Comparison of ENCODE assay signal across 14 cellular contexts in genomic region chr20:16486532-16486931, GRCh38.
DNase-seq lines count a peak whose midpoint lies in the region; TF ChIP-seq lines count a peak whose summit lies in the region.
"Had no signal": no experiment of that assay in that cellular context is flagged by ENCODE, and none has a peak within 500 bp of the region (broad histone marks: within the 10 kb centered on the region; RNA-seq: fewer than 3 reads in every experiment).

No MANE protein-coding gene starts in this region.

- 88% methylated on average over 6 of the region's 6 CpGs for WGBS in hepatocyte (ENCODE audit: low lambda C conversion rate, missing lambda C conversion rate)

- H3K27me3 ChIP-seq in hepatocyte: no peaks in the 10 kb centered on the region
- no peaks in the 10 kb centered on the region for H3K27me3 ChIP-seq in skeletal muscle tissue (ENCODE audit: control insufficient read depth in 3 of 3, insufficient read depth in 3 of 3, low read length in 3 of 3)
- H3K27me3 ChIP-seq: BLaER1 had no signal

- DNase-seq in DMS 273 treated with DMSO at 0.1 percent for 48 hours (lab: John Stamatoyannopoulos, UW) (peak; percentile 17), hepatocyte (ENCODE audit: low spot score) (no peak)
- DNase-seq in activated CD4-positive, alpha-beta T cell treated with anti-CD3 and anti-CD28 coated beads, Interleukin-2, amount 10 ng/mL, durations not matched to agents 7 days and 5 days: no peak
- no peak for DNase-seq in stimulated activated CD4-positive, alpha-beta T cell treated with anti-CD3 and anti-CD28 coated beads, Interleukin-15, amount 100 ng/mL, for 24 hours
- DNase-seq: AML-193; CD4-positive, CD25-positive, alpha-beta regulatory T cell; DMS79; HCEC 1CT had no signal

- H3K36me3 ChIP-seq in HEK293 (ENCODE audit: control insufficient read depth in 2 of 2, insufficient read depth in 1 of 2, low read length in 2 of 2) (peaks cover 0 to 9% of the 10 kb centered on the region in 2 experiments; a peak in 1 of 3 replicates), hepatocyte (replicated peaks; ENCODE audit: insufficient read depth, low read depth) (no peaks in the 10 kb centered on the region), skeletal muscle tissue (ENCODE audit: control insufficient read depth in 3 of 3, insufficient read depth in 3 of 3, low read length in 3 of 3) (peaks cover 0 to under 1% (median 0%) of the 10 kb centered on the region in 3 donors)

- no peak overlapping the region for H3K4me2 ChIP-seq in hepatocyte
- H3K4me2 ChIP-seq: A549, BLaER1 had no signal

- H4K20me1 ChIP-seq in hepatocyte (ENCODE audit: insufficient read depth, poor library complexity, severe bottlenecking): no peaks in the 10 kb centered on the region
- H4K20me1 ChIP-seq: BLaER1 had no signal

- peaks cover under 1% of the 10 kb centered on the region for H3K36me3 Mint-ChIP-seq in activated CD4-positive, alpha-beta T cell treated with anti-CD3 and anti-CD28 coated beads, Interleukin-2, amount 10 ng/mL, durations not matched to agents 7 days and 5 days (ENCODE audit: low read depth)

- H3K4me3 Mint-ChIP-seq in activated CD4-positive, alpha-beta T cell treated with anti-CD3 and anti-CD28 coated beads, Interleukin-2, amount 10 ng/mL, durations not matched to agents 7 days and 5 days: no peak overlapping the region
- H3K4me3 Mint-ChIP-seq: CD4-positive, CD25-positive, alpha-beta regulatory T cell had no signal

- H3K4me3 ChIP-seq in HEK293 (ENCODE audit: low read depth, low read length): no peak overlapping the region
- H3K4me3 ChIP-seq in hepatocyte: no peak overlapping the region
- peak overlapping the region in 1 of 3 donors; percentile 6 for H3K4me3 ChIP-seq in skeletal muscle tissue (ENCODE audit: low read length in 3 of 3)
- H3K4me3 ChIP-seq: A549, BLaER1, GM12878 had no signal

- H3K9me3 ChIP-seq in HEK293 (ENCODE audit: control insufficient read depth, insufficient read depth, low read depth, low read length): no peaks in the 10 kb centered on the region
- H3K9me3 ChIP-seq in hepatocyte (ENCODE audit: low read depth): no peaks in the 10 kb centered on the region
- H3K9me3 ChIP-seq in skeletal muscle tissue (ENCODE audit: control insufficient read depth in 3 of 3, low read length in 3 of 3): no peaks in the 10 kb centered on the region
- H3K9me3 ChIP-seq: A549 had no signal

- peaks cover 9% of the 10 kb centered on the region for H3K4me1 Mint-ChIP-seq in activated CD4-positive, alpha-beta T cell treated with anti-CD3 and anti-CD28 coated beads, Interleukin-2, amount 10 ng/mL, durations not matched to agents 7 days and 5 days
- H3K4me1 Mint-ChIP-seq: CD4-positive, CD25-positive, alpha-beta regulatory T cell had no signal

- H3K9me3 Mint-ChIP-seq in activated CD4-positive, alpha-beta T cell treated with anti-CD3 and anti-CD28 coated beads, Interleukin-2, amount 10 ng/mL, durations not matched to agents 7 days and 5 days: no peaks in the 10 kb centered on the region
- H3K9me3 Mint-ChIP-seq: CD4-positive, CD25-positive, alpha-beta regulatory T cell had no signal

- H3K27ac ChIP-seq in HEK293 (ENCODE audit: extremely low read depth, low read depth, low read length) (no peak overlapping the region), hepatocyte (peak overlapping the region; percentile 57), skeletal muscle tissue (ENCODE audit: low read depth, low read length) (peak overlapping the region; percentile 44)
- H3K27ac ChIP-seq: A549, BLaER1, HL-60 had no signal

- H3K4me1 ChIP-seq in HEK293 (ENCODE audit: control insufficient read depth, insufficient read depth, low read length) (no peaks in the 10 kb centered on the region), hepatocyte (ENCODE audit: insufficient read depth) (peaks cover 5% of the 10 kb centered on the region), skeletal muscle tissue (ENCODE audit: control insufficient read depth in 3 of 3, insufficient read depth in 3 of 3, low read length in 3 of 3) (peaks cover 13 to 25% (median 24%) of the 10 kb centered on the region in 3 donors)
- H3K4me1 ChIP-seq: A549 had no signal

- CTCF ChIA-PET in HEK293 (lab: Yijun Ruan, JAX): interaction anchor here (2.6 kb wide), 1 partner anchor 11 kb away, joined by 11 read pairs; no protein-coding TSS in a partner anchor
- CTCF ChIA-PET in activated CD4-positive, alpha-beta T cell treated with anti-CD3 and anti-CD28 coated beads, Interleukin-2, amount 10 ng/mL, durations not matched to agents 7 days and 5 days (lab: Charles Lee): no interaction called here

- no peaks in the 10 kb centered on the region for H3K9me2 ChIP-seq in hepatocyte (replicated peaks; ENCODE audit: insufficient read depth)

- no peak overlapping the region for H3K27ac Mint-ChIP-seq in activated CD4-positive, alpha-beta T cell treated with anti-CD3 and anti-CD28 coated beads, Interleukin-2, amount 10 ng/mL, durations not matched to agents 7 days and 5 days
- H3K27ac Mint-ChIP-seq: CD4-positive, CD25-positive, alpha-beta regulatory T cell had no signal

- TF ChIP-seq CTCF in HEK293 (tag by site-specific recombination; IDR thresholded peaks at IDR 0.05): no peak
- TF ChIP-seq CTCF in hepatocyte (IDR thresholded peaks at IDR 0.05; ENCODE audit: poor library complexity): no peak

- H3K9ac ChIP-seq in skeletal muscle tissue (ENCODE audit: low read depth in 1 of 3, low read length in 3 of 3): no peak overlapping the region
- H3K9ac ChIP-seq: BLaER1 had no signal

- no peaks in the 10 kb centered on the region for H3K79me2 ChIP-seq in hepatocyte

- H3K27me3 Mint-ChIP-seq in activated CD4-positive, alpha-beta T cell treated with anti-CD3 and anti-CD28 coated beads, Interleukin-2, amount 10 ng/mL, durations not matched to agents 7 days and 5 days: no peaks in the 10 kb centered on the region
- H3K27me3 Mint-ChIP-seq: CD4-positive, CD25-positive, alpha-beta regulatory T cell had no signal

- POLR2A ChIA-PET in HEK293 (lab: Yijun Ruan, JAX): no interaction called here
- POLR2A ChIA-PET in activated CD4-positive, alpha-beta T cell treated with anti-CD3 and anti-CD28 coated beads, Interleukin-2, amount 10 ng/mL, durations not matched to agents 7 days and 5 days (lab: Charles Lee): no interaction called here

- H2AFZ ChIP-seq in hepatocyte: no peak overlapping the region

TF ChIP-seq in HEK293, 187 proteins besides CTCF, POLR2A, EP300 and RAD21:
- TF ChIP-seq ZNF664 (tag by site-specific recombination; IDR thresholded peaks at IDR 0.05): no peak
- 0 out of 2 replicates have a peak, but pooled peaks have one; percentile 24 for TF ChIP-seq TRIM28 (IDR thresholded peaks at IDR 0.05; ENCODE audit: borderline replicate concordance, low read length)
- no peak for TF ChIP-seq ZNF560 (tag by site-specific recombination; IDR thresholded peaks at IDR 0.05; ENCODE audit: borderline replicate concordance)
TF ChIP-seq in HEK293: peak in this region for 1.
